ENCODE assay signal across 19 cellular contexts in the genomic region with DNA sequence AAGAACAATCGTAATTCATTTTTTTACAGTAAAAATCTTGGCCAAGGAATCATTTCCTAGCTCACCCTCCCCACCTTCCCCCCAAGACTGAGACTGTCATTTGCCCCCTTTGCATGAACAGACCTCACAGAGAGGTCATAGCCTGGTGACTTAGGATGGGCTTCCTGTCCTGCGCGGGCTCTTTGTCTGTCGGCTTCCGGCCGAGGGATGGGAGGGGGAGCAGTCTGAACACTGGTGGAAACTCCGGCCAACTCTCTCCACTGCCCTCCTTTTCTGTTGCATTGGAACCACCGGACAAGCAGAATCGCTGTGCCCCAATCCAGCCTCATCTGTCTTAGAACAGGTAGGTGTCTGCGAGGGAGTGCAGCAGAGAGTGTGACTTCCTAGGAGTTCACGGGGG.
"Had no signal": no experiment of that assay in that cellular context is flagged by ENCODE, and none has a peak within 500 bp of the region (broad histone marks: within the 10 kb centered on the region; RNA-seq: fewer than 3 reads in every experiment).

No MANE protein-coding gene starts in this region.

- ATAC-seq: activated T-helper 17 cell treated with anti-CD3 and anti-CD28 coated beads, Interleukin-2, amount 50 U/mL, for 72 hours; natural killer cell treated with Interleukin-12 subunit alpha and Interleukin-12 subunit beta and Interleukin-15 and Interleukin-18, amount 100 ng/mL, for 72 hours; psoas muscle; T-cell; upper lobe of right lung had no signal

- H3K36me3 ChIP-seq: breast epithelium, esophagus squamous epithelium, sigmoid colon, stomach, upper lobe of right lung had no signal

- H3K9me3 ChIP-seq: breast epithelium, esophagus squamous epithelium, psoas muscle, sigmoid colon, stomach, testis, upper lobe of right lung had no signal

- DNase-seq: activated CD4-positive, alpha-beta T cell treated with anti-CD3 and anti-CD28 coated beads, Interleukin-2, amount 50 U/mL, for 48 hours; activated naive CD4-positive, alpha-beta T cell treated with Interleukin-2 at 50 U/mL for 16 hours; aorta; esophagus squamous epithelium; mammary epithelial cell; psoas muscle; sigmoid colon; stimulated activated CD4-positive, alpha-beta T cell treated with anti-CD3 and anti-CD28 coated beads, Interleukin-12 subunit alpha, Interleukin-12 subunit beta, amount 100 ng/mL, for 4 hours; stimulated activated CD4-positive, alpha-beta T cell treated with anti-CD3 and anti-CD28 coated beads, Interleukin-2, amount 100 ng/mL, for 24 hours; stomach; T-cell; T1000; testis; upper lobe of right lung had no signal

- H3K4me1 ChIP-seq: breast epithelium, testis had no signal

- FAIRE-seq: endometrium had no signal

- H3K27ac ChIP-seq: breast epithelium, esophagus squamous epithelium, psoas muscle, stomach, testis, upper lobe of right lung, VCaP had no signal

- H3K4me3 ChIP-seq: breast epithelium, esophagus squamous epithelium, psoas muscle, sigmoid colon, stomach, testis, upper lobe of right lung had no signal

- H3K27me3 ChIP-seq: breast epithelium, esophagus squamous epithelium, sigmoid colon, stomach, testis, upper lobe of right lung had no signal
